In the genomic region with DNA sequence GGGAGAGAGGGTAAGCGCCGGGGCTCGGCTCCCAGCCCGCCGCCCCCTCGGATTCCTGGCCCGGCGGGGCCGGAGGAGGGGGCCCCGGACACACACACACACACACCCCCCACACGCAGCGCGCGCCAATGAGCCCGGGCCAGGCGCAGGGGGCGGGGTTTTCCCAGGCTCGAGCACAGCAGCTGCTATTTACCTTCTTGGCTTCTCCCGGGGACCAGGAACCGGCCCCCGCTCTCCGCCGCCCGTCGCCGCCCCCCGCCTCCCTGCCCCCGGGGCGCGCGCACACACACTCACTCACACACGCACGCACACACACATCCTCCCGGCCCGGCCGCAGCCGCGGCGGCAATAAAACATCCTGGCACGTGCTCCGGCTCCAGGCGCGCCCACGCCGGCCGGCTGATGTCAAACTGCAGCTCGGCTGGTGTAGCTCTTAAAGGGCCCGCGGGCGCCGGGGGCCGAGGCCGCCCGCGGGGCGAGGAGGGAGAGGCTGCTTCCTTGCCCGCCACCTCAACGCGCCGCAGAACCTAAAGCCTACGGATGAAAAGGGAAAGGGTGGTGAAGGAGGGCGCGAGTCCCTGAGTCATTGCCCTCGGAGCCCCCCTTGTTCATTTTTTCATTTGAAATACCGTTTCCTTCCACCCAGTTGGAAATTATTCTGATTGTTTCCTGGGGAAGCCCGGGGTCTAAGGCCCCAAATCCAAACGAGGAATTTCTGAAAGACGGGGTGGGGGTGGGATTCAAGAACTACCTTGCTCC, we compare ENCODE assay signal across 1 cellular context.
TF ChIP-seq lines count a peak whose summit lies in the region.

No MANE protein-coding gene starts in this region.

TF ChIP-seq in HEK293, 187 proteins besides CTCF, POLR2A, EP300 and RAD21 (continued from another document and continues in another):
- TF ChIP-seq, protein P1, sequence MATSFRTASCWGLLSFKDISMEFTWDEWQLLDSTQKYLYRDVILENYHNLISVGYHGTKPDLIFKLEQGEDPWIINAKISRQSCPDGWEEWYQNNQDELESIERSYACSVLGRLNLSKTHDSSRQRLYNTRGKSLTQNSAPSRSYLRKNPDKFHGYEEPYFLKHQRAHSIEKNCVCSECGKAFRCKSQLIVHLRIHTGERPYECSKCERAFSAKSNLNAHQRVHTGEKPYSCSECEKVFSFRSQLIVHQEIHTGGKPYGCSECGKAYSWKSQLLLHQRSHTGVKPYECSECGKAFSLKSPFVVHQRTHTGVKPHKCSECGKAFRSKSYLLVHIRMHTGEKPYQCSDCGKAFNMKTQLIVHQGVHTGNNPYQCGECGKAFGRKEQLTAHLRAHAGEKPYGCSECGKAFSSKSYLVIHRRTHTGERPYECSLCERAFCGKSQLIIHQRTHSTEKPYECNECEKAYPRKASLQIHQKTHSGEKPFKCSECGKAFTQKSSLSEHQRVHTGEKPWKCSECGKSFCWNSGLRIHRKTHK (tag by site-specific recombination; IDR thresholded peaks at IDR 0.05) = no peak
- no peak for TF ChIP-seq ZNF174 (tag by site-specific recombination; IDR thresholded peaks at IDR 0.05)
- TF ChIP-seq ZNF146 (tag by site-specific recombination; IDR thresholded peaks at IDR 0.05) = peak; percentile 86
- peak; percentile 95 for TF ChIP-seq ZBTB20 (tag by site-specific recombination; IDR thresholded peaks at IDR 0.05)
- no peak for TF ChIP-seq ZNF169 (tag by site-specific recombination; IDR thresholded peaks at IDR 0.05)
- TF ChIP-seq, protein P2, sequence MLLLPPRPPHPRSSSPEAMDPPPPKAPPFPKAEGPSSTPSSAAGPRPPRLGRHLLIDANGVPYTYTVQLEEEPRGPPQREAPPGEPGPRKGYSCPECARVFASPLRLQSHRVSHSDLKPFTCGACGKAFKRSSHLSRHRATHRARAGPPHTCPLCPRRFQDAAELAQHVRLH (tag by site-specific recombination; IDR thresholded peaks at IDR 0.05) = peak; percentile 68
- TF ChIP-seq KLF1 (tag by site-specific recombination; IDR thresholded peaks at IDR 0.05) = peak; percentile 98
- no peak for TF ChIP-seq ZNF433 (tag by site-specific recombination; IDR thresholded peaks at IDR 0.05; ENCODE audit: low read depth)
- peak; percentile 90 for TF ChIP-seq ZFP37 (tag by site-specific recombination; IDR thresholded peaks at IDR 0.05)
- TF ChIP-seq, protein P3, sequence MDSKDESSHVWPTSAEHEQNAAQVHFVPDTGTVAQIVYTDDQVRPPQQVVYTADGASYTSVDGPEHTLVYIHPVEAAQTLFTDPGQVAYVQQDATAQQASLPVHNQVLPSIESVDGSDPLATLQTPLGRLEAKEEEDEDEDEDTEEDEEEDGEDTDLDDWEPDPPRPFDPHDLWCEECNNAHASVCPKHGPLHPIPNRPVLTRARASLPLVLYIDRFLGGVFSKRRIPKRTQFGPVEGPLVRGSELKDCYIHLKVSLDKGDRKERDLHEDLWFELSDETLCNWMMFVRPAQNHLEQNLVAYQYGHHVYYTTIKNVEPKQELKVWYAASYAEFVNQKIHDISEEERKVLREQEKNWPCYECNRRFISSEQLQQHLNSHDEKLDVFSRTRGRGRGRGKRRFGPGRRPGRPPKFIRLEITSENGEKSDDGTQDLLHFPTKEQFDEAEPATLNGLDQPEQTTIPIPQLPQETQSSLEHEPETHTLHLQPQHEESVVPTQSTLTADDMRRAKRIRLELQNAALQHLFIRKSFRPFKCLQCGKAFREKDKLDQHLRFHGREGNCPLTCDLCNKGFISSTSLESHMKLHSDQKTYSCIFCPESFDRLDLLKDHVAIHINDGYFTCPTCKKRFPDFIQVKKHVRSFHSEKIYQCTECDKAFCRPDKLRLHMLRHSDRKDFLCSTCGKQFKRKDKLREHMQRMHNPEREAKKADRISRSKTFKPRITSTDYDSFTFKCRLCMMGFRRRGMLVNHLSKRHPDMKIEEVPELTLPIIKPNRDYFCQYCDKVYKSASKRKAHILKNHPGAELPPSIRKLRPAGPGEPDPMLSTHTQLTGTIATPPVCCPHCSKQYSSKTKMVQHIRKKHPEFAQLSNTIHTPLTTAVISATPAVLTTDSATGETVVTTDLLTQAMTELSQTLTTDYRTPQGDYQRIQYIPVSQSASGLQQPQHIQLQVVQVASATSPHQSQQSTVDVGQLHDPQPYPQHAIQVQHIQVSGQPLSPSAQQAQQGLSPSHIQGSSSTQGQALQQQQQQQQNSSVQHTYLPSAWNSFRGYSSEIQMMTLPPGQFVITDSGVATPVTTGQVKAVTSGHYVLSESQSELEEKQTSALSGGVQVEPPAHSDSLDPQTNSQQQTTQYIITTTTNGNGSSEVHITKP (tag by site-specific recombination; IDR thresholded peaks at IDR 0.05) = peak; percentile 92
- no peak; the same call in none of the 2 replicates for TF ChIP-seq ZNF335 (tag by site-specific recombination; conservative IDR thresholded peaks at IDR 0.05)
- TF ChIP-seq, protein P4, sequence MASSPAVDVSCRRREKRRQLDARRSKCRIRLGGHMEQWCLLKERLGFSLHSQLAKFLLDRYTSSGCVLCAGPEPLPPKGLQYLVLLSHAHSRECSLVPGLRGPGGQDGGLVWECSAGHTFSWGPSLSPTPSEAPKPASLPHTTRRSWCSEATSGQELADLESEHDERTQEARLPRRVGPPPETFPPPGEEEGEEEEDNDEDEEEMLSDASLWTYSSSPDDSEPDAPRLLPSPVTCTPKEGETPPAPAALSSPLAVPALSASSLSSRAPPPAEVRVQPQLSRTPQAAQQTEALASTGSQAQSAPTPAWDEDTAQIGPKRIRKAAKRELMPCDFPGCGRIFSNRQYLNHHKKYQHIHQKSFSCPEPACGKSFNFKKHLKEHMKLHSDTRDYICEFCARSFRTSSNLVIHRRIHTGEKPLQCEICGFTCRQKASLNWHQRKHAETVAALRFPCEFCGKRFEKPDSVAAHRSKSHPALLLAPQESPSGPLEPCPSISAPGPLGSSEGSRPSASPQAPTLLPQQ (tag by site-specific recombination; IDR thresholded peaks at IDR 0.05) = peak; percentile 92
- no peak for TF ChIP-seq ZNF302 (tag by site-specific recombination; IDR thresholded peaks at IDR 0.05; ENCODE audit: low read depth)
- no peak for TF ChIP-seq ZNF530 (tag by site-specific recombination; IDR thresholded peaks at IDR 0.05; ENCODE audit: low read depth)
- TF ChIP-seq, protein P5, sequence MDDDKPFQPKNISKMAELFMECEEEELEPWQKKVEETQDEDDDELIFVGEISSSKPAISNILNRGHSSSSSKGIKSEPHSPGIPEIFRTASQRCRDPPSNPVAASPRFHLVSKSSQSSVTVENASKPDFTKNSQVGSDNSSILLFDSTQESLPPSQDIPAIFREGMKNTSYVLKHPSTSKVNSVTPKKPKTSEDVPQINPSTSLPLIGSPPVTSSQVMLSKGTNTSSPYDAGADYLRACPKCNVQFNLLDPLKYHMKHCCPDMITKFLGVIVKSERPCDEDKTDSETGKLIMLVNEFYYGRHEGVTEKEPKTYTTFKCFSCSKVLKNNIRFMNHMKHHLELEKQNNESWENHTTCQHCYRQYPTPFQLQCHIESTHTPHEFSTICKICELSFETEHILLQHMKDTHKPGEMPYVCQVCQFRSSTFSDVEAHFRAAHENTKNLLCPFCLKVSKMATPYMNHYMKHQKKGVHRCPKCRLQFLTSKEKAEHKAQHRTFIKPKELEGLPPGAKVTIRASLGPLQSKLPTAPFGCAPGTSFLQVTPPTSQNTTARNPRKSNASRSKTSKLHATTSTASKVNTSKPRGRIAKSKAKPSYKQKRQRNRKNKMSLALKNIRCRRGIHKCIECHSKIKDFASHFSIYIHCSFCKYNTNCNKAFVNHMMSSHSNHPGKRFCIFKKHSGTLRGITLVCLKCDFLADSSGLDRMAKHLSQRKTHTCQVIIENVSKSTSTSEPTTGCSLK (tag by site-specific recombination; IDR thresholded peaks at IDR 0.05) = no peak
- TF ChIP-seq ZNF600 (tag by site-specific recombination; IDR thresholded peaks at IDR 0.05) = peak; percentile 71; the same call in 1 of the 2 replicates
- TF ChIP-seq BCL11B (tag by site-specific recombination; IDR thresholded peaks at IDR 0.05; ENCODE audit: low read depth) = peak; percentile 99
- no peak for TF ChIP-seq ZNF311 (tag by site-specific recombination; IDR thresholded peaks at IDR 0.05; ENCODE audit: borderline replicate concordance)
- peak; percentile 53; the same call in 1 of the 2 replicates for TF ChIP-seq ZFP3 (tag by site-specific recombination; IDR thresholded peaks at IDR 0.05; ENCODE audit: low read depth)
- TF ChIP-seq, protein P6, sequence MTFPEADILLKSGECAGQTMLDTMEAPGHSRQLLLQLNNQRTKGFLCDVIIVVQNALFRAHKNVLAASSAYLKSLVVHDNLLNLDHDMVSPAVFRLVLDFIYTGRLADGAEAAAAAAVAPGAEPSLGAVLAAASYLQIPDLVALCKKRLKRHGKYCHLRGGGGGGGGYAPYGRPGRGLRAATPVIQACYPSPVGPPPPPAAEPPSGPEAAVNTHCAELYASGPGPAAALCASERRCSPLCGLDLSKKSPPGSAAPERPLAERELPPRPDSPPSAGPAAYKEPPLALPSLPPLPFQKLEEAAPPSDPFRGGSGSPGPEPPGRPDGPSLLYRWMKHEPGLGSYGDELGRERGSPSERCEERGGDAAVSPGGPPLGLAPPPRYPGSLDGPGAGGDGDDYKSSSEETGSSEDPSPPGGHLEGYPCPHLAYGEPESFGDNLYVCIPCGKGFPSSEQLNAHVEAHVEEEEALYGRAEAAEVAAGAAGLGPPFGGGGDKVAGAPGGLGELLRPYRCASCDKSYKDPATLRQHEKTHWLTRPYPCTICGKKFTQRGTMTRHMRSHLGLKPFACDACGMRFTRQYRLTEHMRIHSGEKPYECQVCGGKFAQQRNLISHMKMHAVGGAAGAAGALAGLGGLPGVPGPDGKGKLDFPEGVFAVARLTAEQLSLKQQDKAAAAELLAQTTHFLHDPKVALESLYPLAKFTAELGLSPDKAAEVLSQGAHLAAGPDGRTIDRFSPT (tag by site-specific recombination; IDR thresholded peaks at IDR 0.05) = peak; percentile 99
- peak; percentile 97 for TF ChIP-seq ZNF324 (tag by site-specific recombination; IDR thresholded peaks at IDR 0.05)
- TF ChIP-seq, protein P7, sequence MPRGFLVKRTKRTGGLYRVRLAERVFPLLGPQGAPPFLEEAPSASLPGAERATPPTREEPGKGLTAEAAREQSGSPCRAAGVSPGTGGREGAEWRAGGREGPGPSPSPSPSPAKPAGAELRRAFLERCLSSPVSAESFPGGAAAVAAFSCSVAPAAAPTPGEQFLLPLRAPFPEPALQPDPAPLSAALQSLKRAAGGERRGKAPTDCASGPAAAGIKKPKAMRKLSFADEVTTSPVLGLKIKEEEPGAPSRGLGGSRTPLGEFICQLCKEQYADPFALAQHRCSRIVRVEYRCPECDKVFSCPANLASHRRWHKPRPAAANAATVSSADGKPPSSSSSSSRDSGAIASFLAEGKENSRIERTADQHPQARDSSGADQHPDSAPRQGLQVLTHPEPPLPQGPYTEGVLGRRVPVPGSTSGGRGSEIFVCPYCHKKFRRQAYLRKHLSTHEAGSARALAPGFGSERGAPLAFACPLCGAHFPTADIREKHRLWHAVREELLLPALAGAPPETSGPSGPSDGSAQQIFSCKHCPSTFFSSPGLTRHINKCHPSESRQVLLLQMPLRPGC (tag by site-specific recombination; IDR thresholded peaks at IDR 0.05) = peak; percentile 98
- peak; percentile 99 for TF ChIP-seq KLF16 (tag by site-specific recombination; IDR thresholded peaks at IDR 0.05)
- peak; percentile 64; the same call in 1 of the 2 replicates for TF ChIP-seq ZNF266 (tag by site-specific recombination; IDR thresholded peaks at IDR 0.05; ENCODE audit: low read depth)
- TF ChIP-seq HOXC10 (CRISPR knock-in tag; IDR thresholded peaks at IDR 0.05) = no peak
- TF ChIP-seq MYNN (tag by site-specific recombination; IDR thresholded peaks at IDR 0.05; ENCODE audit: borderline replicate concordance) = peak; percentile 72; the same call in 1 of the 2 replicates
- peak; percentile 98 for TF ChIP-seq WT1 (tag by site-specific recombination; IDR thresholded peaks at IDR 0.05)
- peak; percentile 100 for TF ChIP-seq KLF7 (tag by site-specific recombination; IDR thresholded peaks at IDR 0.05; ENCODE audit: borderline replicate concordance)
- TF ChIP-seq ZBTB17 (tag by site-specific recombination; IDR thresholded peaks at IDR 0.05) = peak; percentile 87
- TF ChIP-seq ZNF624 (tag by site-specific recombination; IDR thresholded peaks at IDR 0.05) = no peak
- no peak for TF ChIP-seq ZNF157 (tag by site-specific recombination; IDR thresholded peaks at IDR 0.05)
- no peak for TF ChIP-seq ZNF830 (tag by site-specific recombination; IDR thresholded peaks at IDR 0.05; ENCODE audit: low read depth)
- TF ChIP-seq, protein P8, sequence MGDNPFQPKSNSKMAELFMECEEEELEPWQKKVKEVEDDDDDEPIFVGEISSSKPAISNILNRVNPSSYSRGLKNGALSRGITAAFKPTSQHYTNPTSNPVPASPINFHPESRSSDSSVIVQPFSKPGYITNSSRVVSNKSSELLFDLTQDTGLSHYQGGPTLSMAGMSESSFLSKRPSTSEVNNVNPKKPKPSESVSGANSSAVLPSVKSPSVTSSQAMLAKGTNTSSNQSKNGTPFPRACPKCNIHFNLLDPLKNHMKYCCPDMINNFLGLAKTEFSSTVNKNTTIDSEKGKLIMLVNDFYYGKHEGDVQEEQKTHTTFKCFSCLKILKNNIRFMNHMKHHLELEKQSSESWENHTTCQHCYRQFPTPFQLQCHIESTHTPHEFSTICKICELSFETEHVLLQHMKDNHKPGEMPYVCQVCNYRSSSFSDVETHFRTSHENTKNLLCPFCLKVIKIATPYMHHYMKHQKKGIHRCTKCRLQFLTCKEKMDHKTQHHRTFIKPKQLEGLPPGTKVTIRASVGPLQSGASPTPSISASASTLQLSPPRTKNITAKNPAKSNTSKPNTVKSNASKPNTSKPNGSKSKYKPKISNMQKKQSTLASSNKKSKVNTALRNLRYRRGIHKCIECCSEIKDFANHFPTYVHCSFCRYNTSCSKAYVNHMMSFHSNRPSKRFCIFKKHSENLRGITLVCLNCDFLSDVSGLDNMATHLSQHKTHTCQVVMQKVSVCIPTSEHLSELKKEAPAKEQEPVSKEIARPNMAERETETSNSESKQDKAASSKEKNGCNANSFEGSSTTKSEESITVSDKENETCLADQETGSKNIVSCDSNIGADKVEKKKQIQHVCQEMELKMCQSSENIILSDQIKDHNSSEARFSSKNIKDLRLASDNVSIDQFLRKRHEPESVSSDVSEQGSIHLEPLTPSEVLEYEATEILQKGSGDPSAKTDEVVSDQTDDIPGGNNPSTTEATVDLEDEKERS (tag by site-specific recombination; IDR thresholded peaks at IDR 0.05) = peak; percentile 47; the same call in 1 of the 2 replicates
- peak; percentile 99 for TF ChIP-seq FEZF1 (tag by site-specific recombination; IDR thresholded peaks at IDR 0.05)
- peak; percentile 99 for TF ChIP-seq KLF8 (tag by site-specific recombination; IDR thresholded peaks at IDR 0.05)
- TF ChIP-seq ZNF549 (tag by site-specific recombination; IDR thresholded peaks at IDR 0.05) = no peak
- peak; percentile 98 for TF ChIP-seq OSR2 (tag by site-specific recombination; IDR thresholded peaks at IDR 0.05)
- TF ChIP-seq MEIS1 (CRISPR knock-in tag; IDR thresholded peaks at IDR 0.05; ENCODE audit: borderline replicate concordance) = no peak
